ENCODE assay signal across 17 cellular contexts in genomic region chr10:3584926-3585784, GRCh38.
"Had no signal": no experiment of that assay in that cellular context is flagged by ENCODE, and none has a peak within 500 bp of the region (broad histone marks: within the 10 kb centered on the region; RNA-seq: fewer than 3 reads in every experiment).

No MANE protein-coding gene starts in this region.

- H3K27me3 Mint-ChIP-seq: activated naive CD8-positive, alpha-beta T cell treated with anti-CD3 and anti-CD28 coated beads for 36 hours had no signal

- ATAC-seq: activated T-helper 17 cell treated with anti-CD3 and anti-CD28 coated beads, Interleukin-2, amount 50 U/mL, for 72 hours; left cardiac atrium; SK-N-SH treated with all-trans-retinoic acid at 6 μM for 48 hours; upper lobe of right lung had no signal

- DNase-seq: activated CD4-positive, CD25-positive, alpha-beta regulatory T cell treated with anti-CD3 and anti-CD28 coated beads, Interleukin-2, amount 50 U/mL, for 72 hours; activated naive CD4-positive, alpha-beta T cell treated with Interleukin-2 at 50 U/mL for 16 hours; activated naive CD8-positive, alpha-beta T cell treated with anti-CD3 and anti-CD28 coated beads for 36 hours; activated T-cell treated with anti-CD3 and anti-CD28 coated beads, Interleukin-2, amount 50 U/mL, for 24 hours; colonic mucosa; left cardiac atrium; spleen; stimulated activated CD4-positive, alpha-beta T cell treated with anti-CD3 and anti-CD28 coated beads, Interleukin-4, amount 100 ng/mL, for 24 hours; stimulated activated naive CD4-positive, alpha-beta T cell treated with Interleukin-2 at 50 U/mL for 16 hours; upper lobe of right lung; WERI-Rb-1 had no signal

- H3K4me3 Mint-ChIP-seq: activated naive CD8-positive, alpha-beta T cell treated with anti-CD3 and anti-CD28 coated beads for 36 hours; activated T-cell treated with anti-CD3 and anti-CD28 coated beads, Interleukin-2, amount 50 U/mL, for 24 hours; activated T-helper 17 cell treated with anti-CD3 and anti-CD28 coated beads, Interleukin-2, amount 50 U/mL, for 72 hours; memory B cell had no signal

- H3K36me3 Mint-ChIP-seq: activated naive CD8-positive, alpha-beta T cell treated with anti-CD3 and anti-CD28 coated beads for 36 hours; memory B cell had no signal

- H3K36me3 ChIP-seq: breast epithelium, colonic mucosa, right atrium auricular region, spleen, thoracic aorta, upper lobe of right lung, WERI-Rb-1 had no signal

- H3K27me3 ChIP-seq: breast epithelium, colonic mucosa, right atrium auricular region, upper lobe of right lung had no signal

- H3K4me1 Mint-ChIP-seq: activated naive CD8-positive, alpha-beta T cell treated with anti-CD3 and anti-CD28 coated beads for 36 hours; activated T-helper 17 cell treated with anti-CD3 and anti-CD28 coated beads, Interleukin-2, amount 50 U/mL, for 72 hours; memory B cell had no signal

- H3K4me3 ChIP-seq: colonic mucosa, right atrium auricular region, spleen, thoracic aorta, upper lobe of right lung had no signal

- H3K4me1 ChIP-seq: breast epithelium, colonic mucosa, spleen, upper lobe of right lung had no signal

- H3K9me3 ChIP-seq: breast epithelium, colonic mucosa, right atrium auricular region, spleen, thoracic aorta, upper lobe of right lung had no signal

- H3K9me3 Mint-ChIP-seq: activated naive CD8-positive, alpha-beta T cell treated with anti-CD3 and anti-CD28 coated beads for 36 hours; activated T-cell treated with anti-CD3 and anti-CD28 coated beads, Interleukin-2, amount 50 U/mL, for 24 hours; activated T-helper 17 cell treated with anti-CD3 and anti-CD28 coated beads, Interleukin-2, amount 50 U/mL, for 72 hours; memory B cell had no signal

- H3K27ac Mint-ChIP-seq: activated naive CD8-positive, alpha-beta T cell treated with anti-CD3 and anti-CD28 coated beads for 36 hours; activated T-cell treated with anti-CD3 and anti-CD28 coated beads, Interleukin-2, amount 50 U/mL, for 24 hours; activated T-helper 17 cell treated with anti-CD3 and anti-CD28 coated beads, Interleukin-2, amount 50 U/mL, for 72 hours; memory B cell had no signal

- H3K27ac ChIP-seq: breast epithelium, colonic mucosa, right atrium auricular region, spleen, thoracic aorta, upper lobe of right lung, WERI-Rb-1 had no signal
